In the genomic region with DNA sequence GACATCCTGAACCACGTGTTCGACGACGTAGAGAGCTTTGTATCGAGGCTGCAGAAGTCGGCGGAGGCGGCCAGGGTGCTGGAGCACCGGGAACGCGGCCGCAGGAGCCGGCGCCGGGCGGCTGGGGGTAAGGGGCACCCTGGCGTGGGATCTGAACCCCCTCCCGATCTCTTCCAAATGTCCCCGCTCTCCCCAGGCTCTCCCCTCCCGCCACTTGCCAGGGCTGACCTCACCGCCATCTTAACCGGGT, we compare ENCODE assay signal across 10 cellular contexts. TPM values are rescaled to one million over a fixed set of nuclear protein-coding genes. Genes with fewer than 3 reads are reported as not detected.
DNase-seq lines count a peak whose midpoint lies in the region; ATAC-seq and TF ChIP-seq lines count a peak whose summit lies in the region.
"Had no signal": no experiment of that assay in that cellular context is flagged by ENCODE, and none has a peak within 500 bp of the region (broad histone marks: within the 10 kb centered on the region; RNA-seq: fewer than 3 reads in every experiment).

No MANE protein-coding gene starts in this region.

- H3K4me1 ChIP-seq in ACC112 (ENCODE audit: control insufficient read depth, insufficient read depth, low read length, unreplicated experiment), result no peaks in the 10 kb centered on the region

- TF ChIP-seq CTCF in HFF-Myc (IDR thresholded peaks at IDR 0.05; ENCODE audit: low read depth, low read length, missing control alignments) (no peak), choroid plexus epithelial cell (conservative IDR thresholded peaks at IDR 0.05; ENCODE audit: low read depth, low read length) (no peak)

- H3K4me1 Mint-ChIP-seq in naive thymus-derived CD8-positive, alpha-beta T cell, result peaks cover 20 to 35% (median 27%) of the 10 kb centered on the region in 4 donors

- no peak overlapping the region for H3K27ac ChIP-seq in ACC112 (ENCODE audit: low read depth, low read length)

- no peak for ATAC-seq in naive thymus-derived CD8-positive, alpha-beta T cell
- no peak for ATAC-seq in HG03108 (IDR thresholded peaks at IDR 0.05; ENCODE audit: unreplicated experiment)
- ATAC-seq: Panc1 had no signal

- H3K36me3 ChIP-seq in ACC112 (ENCODE audit: insufficient read depth, low read length), result no peaks in the 10 kb centered on the region

- peak overlapping the region; percentile 75 to 89 (median 83) for H3K4me3 Mint-ChIP-seq in naive thymus-derived CD8-positive, alpha-beta T cell

- peak overlapping the region in 2 of 10 donors; percentile 50 to 62 for H3K27ac Mint-ChIP-seq in naive thymus-derived CD8-positive, alpha-beta T cell

- H2AFZ ChIP-seq in ACC112 (ENCODE audit: low read length, unreplicated experiment), result no peak overlapping the region

- H3K36me3 Mint-ChIP-seq in naive thymus-derived CD8-positive, alpha-beta T cell, result peaks cover 0 to 8% (median 2%) of the 10 kb centered on the region in 3 donors

- POLR2A ChIA-PET in naive thymus-derived CD8-positive, alpha-beta T cell (lab: Charles Lee), result interaction anchor here (1.8 kb wide), 1 partner anchor 19 kb away, joined by 6 read pairs; a partner anchor contains a TSS

- H3K4me3 ChIP-seq in ACC112 (ENCODE audit: low read depth, low read length), result peak overlapping the region; percentile 56
- 0 out of 2 replicates have a peak overlapping the region, but pooled peaks have one; percentile 13 for H3K4me3 ChIP-seq in HFF-Myc (replicated peaks; ENCODE audit: low read depth, low read length)
- peak overlapping the region; percentile 62 for H3K4me3 ChIP-seq in choroid plexus epithelial cell (ENCODE audit: low read depth, low read length)

- H3K27me3 Mint-ChIP-seq in naive thymus-derived CD8-positive, alpha-beta T cell, result peaks cover 25 to 78% (median 45%) of the 10 kb centered on the region in 5 donors

- no peaks in the 10 kb centered on the region for H3K79me2 ChIP-seq in ACC112 (ENCODE audit: control insufficient read depth, insufficient read depth, low read length, unreplicated experiment)

- H3K27me3 ChIP-seq in ACC112 (ENCODE audit: insufficient read depth, low read length), result peaks cover 28% of the 10 kb centered on the region

- peaks cover 0 to 7% (median 0%) of the 10 kb centered on the region in 9 donors for H3K9me3 Mint-ChIP-seq in naive thymus-derived CD8-positive, alpha-beta T cell

- DNase-seq in HFF-Myc (ENCODE audit: extremely low read depth, low read depth) (no peak), choroid plexus epithelial cell (ENCODE audit: low read depth) (no peak), NCI-H1930 (lab: John Stamatoyannopoulos, UW) (no peak), mesenteric fat pad (ENCODE audit: low spot score) (no peak), 8988T (no peak)
- no peak for DNase-seq in naive thymus-derived CD8-positive, alpha-beta T cell
- DNase-seq: DND-41 had no signal

RNA-seq across cellular contexts. Expression of a gene that starts 6.0 kb away (rescaled TPM):
- under 1 TPM in 1 of 2 experiments, not detected in 1; 0.39 TPM for total RNA-seq in naive thymus-derived CD8-positive, alpha-beta T cell
- 1 to 10 TPM in 1 of 3 donors, under 1 TPM in 2; 0.81 to 2.1 (median 0.85) TPM for polyA plus RNA-seq in naive thymus-derived CD8-positive, alpha-beta T cell
- total RNA-seq in mesenteric fat pad, result 0.58 TPM

RNA-seq across cellular contexts. Expression of a gene that starts 18.8 kb away (rescaled TPM):
- total RNA-seq in naive thymus-derived CD8-positive, alpha-beta T cell, result 10 to 100 TPM; 24.3 to 26.1 TPM
- 10 to 100 TPM in 1 of 3 donors, 1 to 10 TPM in 2; 4.3 to 18.0 (median 5.3) TPM for polyA plus RNA-seq in naive thymus-derived CD8-positive, alpha-beta T cell
- 8.2 TPM for total RNA-seq in mesenteric fat pad

RNA-seq across cellular contexts. Expression of a gene that starts 35.7 kb away (rescaled TPM):
- total RNA-seq in naive thymus-derived CD8-positive, alpha-beta T cell, result 100 to 1,000 TPM; 140 to 141 TPM
- polyA plus RNA-seq in naive thymus-derived CD8-positive, alpha-beta T cell, result 1 to 10 TPM; 2.7 to 6.2 (median 3.9) TPM
- total RNA-seq in mesenteric fat pad, result 130 TPM

RNA-seq across cellular contexts. Expression of a gene that starts 43.6 kb away (rescaled TPM):
- under 1 TPM; 0.31 to 0.69 TPM for total RNA-seq in naive thymus-derived CD8-positive, alpha-beta T cell
- polyA plus RNA-seq in naive thymus-derived CD8-positive, alpha-beta T cell, result under 1 TPM in 1 of 3 donors, not detected in 2; 0.08 TPM
- total RNA-seq in mesenteric fat pad, result 0.19 TPM
